In the genomic region with DNA sequence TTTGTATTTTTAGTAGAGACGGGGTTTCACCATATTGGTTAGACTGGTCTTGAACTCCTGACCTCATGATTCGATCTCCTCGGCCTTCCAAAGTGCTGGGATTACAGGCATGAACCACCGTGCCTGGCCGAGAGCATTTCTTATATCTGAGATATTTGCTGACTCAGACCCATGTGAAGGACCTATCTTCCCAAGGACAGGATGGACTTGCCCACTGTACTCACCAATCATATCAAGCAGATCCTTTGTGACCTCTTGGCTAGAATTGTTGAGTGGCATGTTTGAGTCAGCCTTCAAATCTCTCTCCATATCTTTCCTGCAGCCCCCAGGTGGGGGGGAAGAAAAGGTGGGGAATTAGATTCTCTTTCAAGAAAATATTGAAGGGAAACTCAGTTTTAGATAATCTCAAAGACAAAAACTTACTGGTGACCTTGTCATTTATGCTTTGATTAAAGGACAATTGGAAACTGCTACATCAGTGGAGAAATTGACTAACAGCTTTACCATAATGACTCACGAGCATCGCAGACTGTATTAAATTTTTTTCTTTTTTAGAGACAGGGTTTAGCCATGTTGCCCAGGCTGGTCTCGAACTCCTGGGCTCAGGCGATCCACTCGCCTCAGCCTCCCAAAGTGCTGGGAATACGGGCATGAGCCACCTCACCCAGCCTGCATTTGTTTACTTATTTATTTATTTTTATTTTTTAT, we compare ENCODE assay signal across 16 cellular contexts.
"Had no signal": no experiment of that assay in that cellular context is flagged by ENCODE, and none has a peak within 500 bp of the region (broad histone marks: within the 10 kb centered on the region; RNA-seq: fewer than 3 reads in every experiment).

No MANE protein-coding gene starts in this region.

- H3K4me3 Mint-ChIP-seq: memory B cell; naive thymus-derived CD8-positive, alpha-beta T cell; T-cell had no signal

- FAIRE-seq: colon, urothelium cell line had no signal

- H3K9me3 Mint-ChIP-seq: memory B cell; naive thymus-derived CD8-positive, alpha-beta T cell; T-cell had no signal

- H2AFZ ChIP-seq: parathyroid adenoma had no signal

- H3K27ac ChIP-seq: cardiac muscle cell, foreskin keratinocyte, parathyroid adenoma, tibial artery, WERI-Rb-1 had no signal

- DNase-seq: activated CD8-positive, alpha-beta memory T cell treated with anti-CD3 and anti-CD28 coated beads for 24 hours; activated gamma-delta T cell; foreskin keratinocyte; kidney glomerular epithelial cell; left ventricle myocardium superior; naive thymus-derived CD8-positive, alpha-beta T cell; SK-N-SH; stimulated activated CD4-positive, alpha-beta T cell treated with anti-CD3 and anti-CD28 coated beads, Interleukin-12 subunit alpha, Interleukin-12 subunit beta, amount 100 ng/mL, for 4 hours; T-cell; tibial artery; WERI-Rb-1 had no signal

- ATAC-seq: foreskin keratinocyte; left ventricle myocardium superior; naive thymus-derived CD8-positive, alpha-beta T cell; T-cell had no signal

- H3K9me3 ChIP-seq: SK-N-SH, tibial artery had no signal

- H3K79me2 ChIP-seq: parathyroid adenoma had no signal

- H3K27me3 Mint-ChIP-seq: memory B cell; naive thymus-derived CD8-positive, alpha-beta T cell; T-cell had no signal

- H3K4me3 ChIP-seq: cardiac muscle cell, tibial artery had no signal

- H3K4me2 ChIP-seq: SK-N-SH had no signal

- H3K9ac ChIP-seq: parathyroid adenoma, SK-N-SH had no signal

- H3K27me3 ChIP-seq: cardiac muscle cell, foreskin keratinocyte, tibial artery had no signal

- H3K27ac Mint-ChIP-seq: memory B cell, T-cell had no signal
